ENCODE assay signal across 1 cellular context in the genomic region with DNA sequence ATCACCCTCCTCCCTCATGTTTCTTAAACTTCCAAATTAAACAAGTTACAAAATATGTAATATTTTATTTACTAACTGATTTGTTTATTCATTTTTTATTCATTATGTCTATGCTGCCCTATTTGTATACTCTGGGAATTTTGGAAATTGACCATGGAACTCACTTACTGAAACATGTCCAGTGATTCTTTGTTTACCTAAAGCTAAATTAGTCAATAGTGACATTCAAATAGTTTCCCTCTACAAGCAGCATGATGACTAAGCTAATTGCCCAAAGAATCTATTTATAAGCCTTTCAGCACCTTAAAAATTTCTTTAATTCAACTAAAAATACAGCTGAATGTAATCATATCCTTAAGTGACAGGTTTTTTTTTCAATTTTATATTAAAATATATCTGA.
TF ChIP-seq lines count a peak whose summit lies in the region.

No MANE protein-coding gene starts in this region.

TF ChIP-seq in liver, 16 proteins besides CTCF, POLR2A, EP300 and RAD21 (continued from another document):
- TF ChIP-seq, protein P1, sequence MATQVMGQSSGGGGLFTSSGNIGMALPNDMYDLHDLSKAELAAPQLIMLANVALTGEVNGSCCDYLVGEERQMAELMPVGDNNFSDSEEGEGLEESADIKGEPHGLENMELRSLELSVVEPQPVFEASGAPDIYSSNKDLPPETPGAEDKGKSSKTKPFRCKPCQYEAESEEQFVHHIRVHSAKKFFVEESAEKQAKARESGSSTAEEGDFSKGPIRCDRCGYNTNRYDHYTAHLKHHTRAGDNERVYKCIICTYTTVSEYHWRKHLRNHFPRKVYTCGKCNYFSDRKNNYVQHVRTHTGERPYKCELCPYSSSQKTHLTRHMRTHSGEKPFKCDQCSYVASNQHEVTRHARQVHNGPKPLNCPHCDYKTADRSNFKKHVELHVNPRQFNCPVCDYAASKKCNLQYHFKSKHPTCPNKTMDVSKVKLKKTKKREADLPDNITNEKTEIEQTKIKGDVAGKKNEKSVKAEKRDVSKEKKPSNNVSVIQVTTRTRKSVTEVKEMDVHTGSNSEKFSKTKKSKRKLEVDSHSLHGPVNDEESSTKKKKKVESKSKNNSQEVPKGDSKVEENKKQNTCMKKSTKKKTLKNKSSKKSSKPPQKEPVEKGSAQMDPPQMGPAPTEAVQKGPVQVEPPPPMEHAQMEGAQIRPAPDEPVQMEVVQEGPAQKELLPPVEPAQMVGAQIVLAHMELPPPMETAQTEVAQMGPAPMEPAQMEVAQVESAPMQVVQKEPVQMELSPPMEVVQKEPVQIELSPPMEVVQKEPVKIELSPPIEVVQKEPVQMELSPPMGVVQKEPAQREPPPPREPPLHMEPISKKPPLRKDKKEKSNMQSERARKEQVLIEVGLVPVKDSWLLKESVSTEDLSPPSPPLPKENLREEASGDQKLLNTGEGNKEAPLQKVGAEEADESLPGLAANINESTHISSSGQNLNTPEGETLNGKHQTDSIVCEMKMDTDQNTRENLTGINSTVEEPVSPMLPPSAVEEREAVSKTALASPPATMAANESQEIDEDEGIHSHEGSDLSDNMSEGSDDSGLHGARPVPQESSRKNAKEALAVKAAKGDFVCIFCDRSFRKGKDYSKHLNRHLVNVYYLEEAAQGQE (IDR thresholded peaks at IDR 0.05) = no peak
- peak; percentile 91 for TF ChIP-seq FOXA2 (IDR thresholded peaks at IDR 0.05)
TF ChIP-seq in liver: peak in this region for 2.
